17 cellular contexts compared by ENCODE assay signal in genomic region chr1:232225336-232226131, GRCh38.
DNase-seq lines count a peak whose midpoint lies in the region; TF ChIP-seq lines count a peak whose summit lies in the region.
"Had no signal": no experiment of that assay in that cellular context is flagged by ENCODE, and none has a peak within 500 bp of the region (broad histone marks: within the 10 kb centered on the region; RNA-seq: fewer than 3 reads in every experiment).

No MANE protein-coding gene starts in this region.

- H3K9me3 Mint-ChIP-seq in nephron = no peaks in the 10 kb centered on the region
- H3K9me3 Mint-ChIP-seq: activated naive CD4-positive, alpha-beta T cell treated with anti-CD3 and anti-CD28 coated beads for 36 hours had no signal

- H3K4me1 ChIP-seq in ES-I3 (ENCODE audit: insufficient read depth, low read length) = peaks cover 30% of the 10 kb centered on the region
- H3K4me1 ChIP-seq in HUES6 (ENCODE audit: control insufficient read depth, insufficient read depth, low read length) = peaks cover 31% of the 10 kb centered on the region
- H3K4me1 ChIP-seq in spleen = peaks cover 0 to 11% (median 0%) of the 10 kb centered on the region in 6 donors
- H3K4me1 ChIP-seq: tibial artery had no signal

- H3K36me3 ChIP-seq in ES-I3 (ENCODE audit: insufficient read depth, low read length) (no peaks in the 10 kb centered on the region), HUES6 (ENCODE audit: control insufficient read depth, insufficient read depth, low read length) (no peaks in the 10 kb centered on the region), spleen (no peaks in the 10 kb centered on the region)
- H3K36me3 ChIP-seq: heart right ventricle, tibial artery had no signal

- H3K9me3 ChIP-seq in ES-I3 (ENCODE audit: control insufficient read depth, insufficient read depth, low read length) (no peaks in the 10 kb centered on the region), HUES6 (ENCODE audit: control insufficient read depth, insufficient read depth, low read depth, low read length) (no peaks in the 10 kb centered on the region), spleen (no peaks in the 10 kb centered on the region)
- H3K9me3 ChIP-seq: heart right ventricle, mucosa of descending colon, tibial artery had no signal

- H3K36me3 Mint-ChIP-seq in nephron (ENCODE audit: low read depth) = no peaks in the 10 kb centered on the region

- H3K27me3 Mint-ChIP-seq in nephron (ENCODE audit: low read depth) = peaks cover 9% of the 10 kb centered on the region

- peak overlapping the region; percentile 4 to 11 (median 6) for H3K27ac Mint-ChIP-seq in nephron
- H3K27ac Mint-ChIP-seq: activated naive CD4-positive, alpha-beta T cell treated with anti-CD3 and anti-CD28 coated beads for 36 hours had no signal

- TF ChIP-seq CTCF in nephron (IDR thresholded peaks at IDR 0.05; ENCODE audit: unreplicated experiment in 3 of 3) = no peak
- no peak for TF ChIP-seq CTCF in spleen (IDR thresholded peaks at IDR 0.05 in 8 of 11, conservative IDR thresholded peaks at IDR 0.05 in 3 of 11)

- H3K4me3 Mint-ChIP-seq in nephron = no peak overlapping the region
- H3K4me3 Mint-ChIP-seq: activated naive CD4-positive, alpha-beta T cell treated with anti-CD3 and anti-CD28 coated beads for 36 hours had no signal

- DNase-seq in dedifferentiated amniotic fluid mesenchymal stem cell (ENCODE audit: extremely low spot score) (peak; percentile 13), epidermal melanocyte (ENCODE audit: insufficient read length, low spot score) (no peak), COLO668 (lab: John Stamatoyannopoulos, UW; ENCODE audit: unreplicated experiment) (no peak), spleen (no peak), mesenteric fat pad (ENCODE audit: low spot score) (no peak)
- DNase-seq: activated CD4-positive, CD25-positive, alpha-beta regulatory T cell treated with anti-CD3 and anti-CD28 coated beads, Interleukin-2, amount 50 U/mL, for 72 hours; heart right ventricle; Karpas-422; left cardiac atrium; tibial artery had no signal

- H3K4me1 Mint-ChIP-seq in nephron = peaks cover 13% of the 10 kb centered on the region

- intact Hi-C loops in spleen (cut with DNase I; ENCODE audit: low total_unique reads) = no loop called here

- H3K9ac ChIP-seq in ES-I3 (ENCODE audit: low read depth, low read length) (peak overlapping the region; percentile 28; the same call in 1 of the 2 replicates), HUES6 (ENCODE audit: low read length) (peak overlapping the region; percentile 58)

- H3K4me3 ChIP-seq in HUES6 (ENCODE audit: low read depth, low read length) (peak overlapping the region; percentile 38), spleen (no peak overlapping the region)
- H3K4me3 ChIP-seq: heart right ventricle, mucosa of descending colon, skin epidermis, tibial artery had no signal

- H3K27me3 ChIP-seq in HUES6 (ENCODE audit: control insufficient read depth, insufficient read depth, low read length) (peaks cover 43% of the 10 kb centered on the region), spleen (replicated peaks in 1 of 7) (peaks cover 0 to 20% (median 0%) of the 10 kb centered on the region in 7 donors)
- H3K27me3 ChIP-seq: tibial artery had no signal

- TF ChIP-seq POLR2A in spleen (IDR thresholded peaks at IDR 0.05) = no peak

- WGBS in spleen, 5 donors = 66 to 71% (median 69%) methylated on average over 13 of the region's 13 CpGs

- H3K27ac ChIP-seq in HUES6 (ENCODE audit: low read depth, low read length) (peak overlapping the region; percentile 45; the same call in 1 of the 2 replicates), spleen (no peak overlapping the region)
- H3K27ac ChIP-seq: heart right ventricle, HL-60, skin epidermis, tibial artery had no signal
